10 cellular contexts compared by ENCODE assay signal in genomic region chr17:350706-351435, GRCh38. TPM values are rescaled to one million over a fixed set of nuclear protein-coding genes. Genes with fewer than 3 reads are reported as not detected.
A peak's percentile ranks its signal among the peaks of the same experiment; 100 is the strongest.
DNase-seq lines count a peak whose midpoint lies in the region; ATAC-seq, FAIRE-seq and TF ChIP-seq lines count a peak whose summit lies in the region.
"Had no signal": no experiment of that assay in that cellular context is flagged by ENCODE, and none has a peak within 500 bp of the region (broad histone marks: within the 10 kb centered on the region; RNA-seq: fewer than 3 reads in every experiment).

No MANE protein-coding gene starts in this region.

- peak overlapping the region; percentile 97 to 98 for H3K27ac ChIP-seq in A549

- H3K4me1 Mint-ChIP-seq in endothelial cell (ENCODE audit: unreplicated experiment): peaks cover 20% of the 10 kb centered on the region
- H3K4me1 Mint-ChIP-seq in mesothelial cell of epicardium: peaks cover 53% of the 10 kb centered on the region
- peaks cover 5% of the 10 kb centered on the region in 2 donors for H3K4me1 Mint-ChIP-seq in immature natural killer cell

- peaks cover 6% of the 10 kb centered on the region for H3K36me3 Mint-ChIP-seq in endothelial cell (ENCODE audit: low read depth, unreplicated experiment)
- no peaks in the 10 kb centered on the region for H3K36me3 Mint-ChIP-seq in mesothelial cell of epicardium
- H3K36me3 Mint-ChIP-seq in immature natural killer cell: peaks cover 0 to 10% (median 0%) of the 10 kb centered on the region in 3 donors

- H3K4me3 Mint-ChIP-seq in endothelial cell (ENCODE audit: unreplicated experiment) (peak overlapping the region; percentile 56), mesothelial cell of epicardium (no peak overlapping the region), immature natural killer cell (no peak overlapping the region)
- H3K4me3 Mint-ChIP-seq: stimulated activated naive CD8-positive, alpha-beta T cell treated with anti-CD3 and anti-CD28 coated beads, Interleukin-15, Interleukin-2, amounts not matched to agents 100 ng/mL and 50 ng/mL, for 24 hours had no signal

- POLR2A ChIA-PET in A549 (lab: Yijun Ruan, JAX): interaction anchor here (1.2 kb wide), 1 partner anchor 45 kb away, joined by 3 read pairs; no protein-coding TSS in a partner anchor

- FAIRE-seq in A549 (lab: Jason Lieb, UNC): peak; percentile 83

- H3K27me3 Mint-ChIP-seq in endothelial cell (ENCODE audit: unreplicated experiment) (peaks cover 9% of the 10 kb centered on the region), mesothelial cell of epicardium (ENCODE audit: low read depth) (no peaks in the 10 kb centered on the region), immature natural killer cell (ENCODE audit: low read depth in 3 of 3) (peaks cover 0 to 4% (median 1%) of the 10 kb centered on the region in 3 donors)
- H3K27me3 Mint-ChIP-seq: stimulated activated naive CD8-positive, alpha-beta T cell treated with anti-CD3 and anti-CD28 coated beads, Interleukin-15, Interleukin-2, amounts not matched to agents 100 ng/mL and 50 ng/mL, for 24 hours had no signal

- no peak; a peak in 1 of 5 replicates for TF ChIP-seq RAD21 in A549 (conservative IDR thresholded peaks at IDR 0.05 in 1 of 2, IDR thresholded peaks at IDR 0.05 in 1 of 2)

- WGBS in A549 (ENCODE audit: missing lambda C conversion rate): 36% methylated on average over 8 of the region's 8 CpGs

- peak overlapping the region; percentile 85 for H3K4me2 ChIP-seq in A549

- H3K4me3 ChIP-seq in A549: peak overlapping the region; percentile 48

- in situ Hi-C loops in G401 (cut with HindIII; ENCODE audit: low sequenced_read_pairs): no loop called here

- 0 out of 2 replicates have a peak, but pooled peaks have one; percentile 25 for TF ChIP-seq POLR2A in A549 (IDR thresholded peaks at IDR 0.05; ENCODE audit: low read length)

- no peaks in the 10 kb centered on the region for H3K9me3 ChIP-seq in A549

- peak; percentile 49 to 68; a peak in 5 of 6 replicates for ATAC-seq in A549

- H3K27ac Mint-ChIP-seq in endothelial cell (ENCODE audit: unreplicated experiment) (peak overlapping the region; percentile 80), mesothelial cell of epicardium (peak overlapping the region; percentile 64), immature natural killer cell (peak overlapping the region in 1 of 6 donors; percentile 54)
- H3K27ac Mint-ChIP-seq: stimulated activated naive CD8-positive, alpha-beta T cell treated with anti-CD3 and anti-CD28 coated beads, Interleukin-15, Interleukin-2, amounts not matched to agents 100 ng/mL and 50 ng/mL, for 24 hours had no signal

- TF ChIP-seq CTCF in A549 (IDR thresholded peaks at IDR 0.05) (no peak), endothelial cell (IDR thresholded peaks at IDR 0.05; ENCODE audit: unreplicated experiment) (no peak), mesothelial cell of epicardium (IDR thresholded peaks at IDR 0.05; ENCODE audit: unreplicated experiment) (no peak)

- peak; percentile 86 to 96 for DNase-seq in A549 (ENCODE audit: low read depth in 1 of 2, low spot score in 1 of 2)
- DNase-seq in M059J (ENCODE audit: low read depth): peak; percentile 51
- DNase-seq in endothelial cell (ENCODE audit: low spot score): peak; percentile 52
- DNase-seq in mesothelial cell of epicardium (ENCODE audit: low spot score in 2 of 2, unreplicated experiment in 2 of 2): no peak
- DNase-seq in NCI-H1694 (lab: John Stamatoyannopoulos, UW): no peak
- DNase-seq in immature natural killer cell: no peak
- DNase-seq in G401 (ENCODE audit: low spot score): no peak
- DNase-seq in NCI-H345 (lab: John Stamatoyannopoulos, UW): no peak
- DNase-seq: COR-L47 had no signal

- no peak for TF ChIP-seq EP300 in A549 (IDR thresholded peaks at IDR 0.05)

- H3K9me3 Mint-ChIP-seq in endothelial cell (ENCODE audit: unreplicated experiment) (no peaks in the 10 kb centered on the region), mesothelial cell of epicardium (no peaks in the 10 kb centered on the region), immature natural killer cell (no peaks in the 10 kb centered on the region)
- H3K9me3 Mint-ChIP-seq: stimulated activated naive CD8-positive, alpha-beta T cell treated with anti-CD3 and anti-CD28 coated beads, Interleukin-15, Interleukin-2, amounts not matched to agents 100 ng/mL and 50 ng/mL, for 24 hours had no signal

- CTCF ChIA-PET in A549 (lab: Yijun Ruan, JAX): interaction anchor here (0.7 to 3.8 kb wide), 8 partner anchors 15 to 630 kb away, joined by 3 to 25 read pairs (median 4); no protein-coding TSS in a partner anchor

- H3K4me1 ChIP-seq in A549: peaks cover 72% of the 10 kb centered on the region

TF ChIP-seq in A549, 52 proteins besides CTCF, POLR2A, EP300 and RAD21 (continues in another document):
- TF ChIP-seq SREBF2 (IDR thresholded peaks at IDR 0.05) (no peak), RCOR1 (IDR thresholded peaks at IDR 0.05; ENCODE audit: low read depth, low read length) (no peak), KDM5A (IDR thresholded peaks at IDR 0.05) (no peak), MYC (IDR thresholded peaks at IDR 0.05; ENCODE audit: borderline replicate concordance, low read length) (no peak), RFX5 (IDR thresholded peaks at IDR 0.05) (no peak), CHD2 (IDR thresholded peaks at IDR 0.05; ENCODE audit: low read length, partially characterized antibody) (no peak), FOXS1 (CRISPR knock-in tag; IDR thresholded peaks at IDR 0.05) (peak; percentile 58; the same call in 1 of the 2 replicates), HOXA7 (CRISPR knock-in tag; IDR thresholded peaks at IDR 0.05) (no peak; the same call in 1 of the 2 replicates), FOSL2 (IDR thresholded peaks at IDR 0.05) (no peak), FOSL2 (CRISPR knock-in tag; IDR thresholded peaks at IDR 0.05) (no peak), ATOH8 (CRISPR knock-in tag; IDR thresholded peaks at IDR 0.05; ENCODE audit: low read depth) (peak; percentile 32; the same call in 1 of the 2 replicates), REST (IDR thresholded peaks at IDR 0.05) (no peak), RNF2 (IDR thresholded peaks at IDR 0.05; ENCODE audit: borderline replicate concordance, low read depth) (no peak), NPAS2 (CRISPR knock-in tag; IDR thresholded peaks at IDR 0.05; ENCODE audit: borderline replicate concordance) (no peak), GATA3 (IDR thresholded peaks at IDR 0.05; ENCODE audit: borderline replicate concordance) (peak; percentile 48), HEYL (CRISPR knock-in tag; IDR thresholded peaks at IDR 0.05) (no peak), CBX2 (IDR thresholded peaks at IDR 0.05; ENCODE audit: borderline replicate concordance, low read depth) (no peak), ZFP36 (IDR thresholded peaks at IDR 0.05; ENCODE audit: borderline replicate concordance, partially characterized antibody) (peak; percentile 79), TP53 (CRISPR knock-in tag; IDR thresholded peaks at IDR 0.05) (no peak), CEBPB (IDR thresholded peaks at IDR 0.05) (0 out of 4 replicates have a peak, but pooled peaks of 1 of the 2 experiments have one; percentile 16), HDAC2 (IDR thresholded peaks at IDR 0.05) (no peak), MAFK (IDR thresholded peaks at IDR 0.05; ENCODE audit: partially characterized antibody) (no peak), NFE2L2 (conservative IDR thresholded peaks at IDR 0.05; ENCODE audit: low read length) (no peak), PHF8 (IDR thresholded peaks at IDR 0.05; ENCODE audit: borderline replicate concordance, low read depth) (no peak)

RNA-seq across cellular contexts. Expression of gene RPH3AL, which starts 1.7 kb away (rescaled TPM):
- polyA plus RNA-seq in A549 (2011; rRNA removed): 29.6 and 31.1 TPM in 2 replicates
- polyA plus RNA-seq in A549 (2012; cell fraction: cytosol; rRNA removed): 18.3 and 24.8 TPM in 2 replicates
- polyA plus RNA-seq in A549 (2012; cell fraction: nucleus; rRNA removed): 36.1 and 36.4 TPM in 2 replicates
- polyA plus RNA-seq in A549 (2017; fragmentation: RNase III; extraction: RNeasy Plus Mini Kit Qiagen cat#74134 plus additional on column Dnase treatment): 20.0 to 27.4 TPM (median 23.3 TPM) in 3 replicates
- polyA minus RNA-seq in A549 (2011; rRNA and poly(A)+ RNA removed): 71.4 and 90.3 TPM in 2 replicates
- total RNA-seq in M059J (2014; rRNA removed; shearing (Covaris generic)): 0.81 and 5.5 TPM in 2 replicates
- total RNA-seq in endothelial cell (ENCODE audit: unreplicated experiment): 3.4 TPM
- 13.6 to 16.9 TPM (median 15.4 TPM) in 3 replicates for total RNA-seq in mesothelial cell of epicardium
- 10 to 100 TPM in 1 of 3 donors, 1 to 10 TPM in 2; 4.2 to 10.3 (median 4.5) TPM for polyA plus RNA-seq in immature natural killer cell
- total RNA-seq in G401 (2014; rRNA removed; shearing (Covaris generic)): 6.9 and 17.8 TPM in 2 replicates

Comparison
In these comparisons a context has a peak if more than half of its experiments do, and no peak if none do; other contexts are left out.
1. DNase-seq: peak in A549 (2 of 2), M059J (single experiment) and endothelial cell (single experiment); none in mesothelial cell of epicardium (0 of 2), NCI-H1694 (single experiment), immature natural killer cell (0 of 3), G401 (single experiment) and NCI-H345 (single experiment).